27 cellular contexts compared by ENCODE assay signal in the genomic region with DNA sequence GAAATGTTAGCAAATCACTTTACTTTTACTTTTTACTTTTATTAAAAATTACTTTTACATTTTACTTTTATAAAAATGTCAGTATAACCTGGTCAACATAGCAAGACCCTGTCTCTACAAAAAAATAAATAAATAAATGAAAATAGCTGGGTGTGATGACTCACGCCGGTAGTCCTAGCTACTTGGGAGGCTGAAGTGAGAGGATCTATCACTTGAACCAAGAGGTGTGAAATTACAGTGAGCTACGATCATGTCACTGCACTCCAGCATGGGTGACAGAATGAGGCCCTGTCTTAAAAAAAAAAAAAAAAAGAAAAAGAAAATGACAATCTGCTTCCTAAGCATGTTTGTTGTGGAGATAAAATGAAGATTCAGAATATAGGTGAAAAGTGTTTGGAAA.
"Had no signal": no experiment of that assay in that cellular context is flagged by ENCODE, and none has a peak within 500 bp of the region (broad histone marks: within the 10 kb centered on the region; RNA-seq: fewer than 3 reads in every experiment).

No MANE protein-coding gene starts in this region.

- H3K9me3 ChIP-seq: ascending aorta, right atrium auricular region, thoracic aorta had no signal

- H3K79me2 ChIP-seq: parathyroid adenoma had no signal

- FAIRE-seq: urothelium cell line had no signal

- H3K9ac ChIP-seq: parathyroid adenoma had no signal

- H3K4me1 ChIP-seq: foreskin keratinocyte, parathyroid adenoma had no signal

- H3K9me3 Mint-ChIP-seq: activated CD4-positive, alpha-beta memory T cell treated with anti-CD3 and anti-CD28 coated beads, Interleukin-2, amount 10 ng/mL, durations not matched to agents 7 days and 5 days; activated CD4-positive, alpha-beta T cell treated with anti-CD3 and anti-CD28 coated beads, Interleukin-2, amount 10 ng/mL, durations not matched to agents 7 days and 5 days; activated naive CD4-positive, alpha-beta T cell treated with anti-CD3 and anti-CD28 coated beads, Interleukin-2, amount 10 ng/mL, durations not matched to agents 7 days and 5 days; activated T-cell treated with anti-CD3 and anti-CD28 coated beads, Interleukin-2, amount 50 U/mL, for 24 hours; brain; endodermal cell; stimulated activated naive CD8-positive, alpha-beta T cell treated with anti-CD3 and anti-CD28 coated beads, Interleukin-15, Interleukin-2, amounts not matched to agents 100 ng/mL and 50 ng/mL, for 24 hours had no signal

- H3K36me3 ChIP-seq: ascending aorta, cardiac muscle cell, right atrium auricular region, thoracic aorta had no signal

- H2AFZ ChIP-seq: parathyroid adenoma had no signal

- H3K27me3 ChIP-seq: ascending aorta, cardiac muscle cell, foreskin keratinocyte, right atrium auricular region had no signal

- H3K4me3 ChIP-seq: ascending aorta, cardiac muscle cell, right atrium auricular region, thoracic aorta had no signal

- H3K4me1 Mint-ChIP-seq: activated CD4-positive, alpha-beta memory T cell treated with anti-CD3 and anti-CD28 coated beads, Interleukin-2, amount 10 ng/mL, durations not matched to agents 7 days and 5 days; activated CD4-positive, alpha-beta T cell treated with anti-CD3 and anti-CD28 coated beads, Interleukin-2, amount 10 ng/mL, durations not matched to agents 7 days and 5 days; activated naive CD4-positive, alpha-beta T cell treated with anti-CD3 and anti-CD28 coated beads, Interleukin-2, amount 10 ng/mL, durations not matched to agents 7 days and 5 days; activated naive CD8-positive, alpha-beta T cell treated with anti-CD3 and anti-CD28 coated beads, Interleukin-2, amount 10 ng/mL, durations not matched to agents 7 days and 5 days; T-helper 17 cell had no signal

- H3K4me3 Mint-ChIP-seq: activated CD4-positive, alpha-beta memory T cell treated with anti-CD3 and anti-CD28 coated beads, Interleukin-2, amount 10 ng/mL, durations not matched to agents 7 days and 5 days; activated CD4-positive, alpha-beta T cell treated with anti-CD3 and anti-CD28 coated beads, Interleukin-2, amount 10 ng/mL, durations not matched to agents 7 days and 5 days; activated naive CD4-positive, alpha-beta T cell treated with anti-CD3 and anti-CD28 coated beads, Interleukin-2, amount 10 ng/mL, durations not matched to agents 7 days and 5 days; activated naive CD8-positive, alpha-beta T cell treated with anti-CD3 and anti-CD28 coated beads, Interleukin-2, amount 10 ng/mL, durations not matched to agents 7 days and 5 days; activated T-cell treated with anti-CD3 and anti-CD28 coated beads, Interleukin-2, amount 50 U/mL, for 24 hours; brain; endodermal cell; stimulated activated naive CD8-positive, alpha-beta T cell treated with anti-CD3 and anti-CD28 coated beads, Interleukin-15, Interleukin-2, amounts not matched to agents 100 ng/mL and 50 ng/mL, for 24 hours; T-helper 17 cell had no signal

- H3K36me3 Mint-ChIP-seq: activated naive CD4-positive, alpha-beta T cell treated with anti-CD3 and anti-CD28 coated beads, Interleukin-2, amount 10 ng/mL, durations not matched to agents 7 days and 5 days; brain had no signal

- DNase-seq: activated CD4-positive, alpha-beta memory T cell treated with anti-CD3 and anti-CD28 coated beads, Interleukin-2, amount 10 ng/mL, durations not matched to agents 7 days and 5 days; activated CD4-positive, alpha-beta T cell treated with anti-CD3 and anti-CD28 coated beads for 1 hour; activated CD4-positive, alpha-beta T cell treated with anti-CD3 and anti-CD28 coated beads, Interleukin-2, amount 10 ng/mL, durations not matched to agents 7 days and 5 days; activated CD8-positive, alpha-beta memory T cell treated with anti-CD3 and anti-CD28 coated beads, Interleukin-2, amount 50 U/mL, for 48 hours; activated gamma-delta T cell; activated naive CD4-positive, alpha-beta T cell treated with anti-CD3 and anti-CD28 coated beads, Interleukin-2, amount 10 ng/mL, durations not matched to agents 7 days and 5 days; activated naive CD8-positive, alpha-beta T cell treated with anti-CD3 and anti-CD28 coated beads, Interleukin-2, amount 10 ng/mL, durations not matched to agents 7 days and 5 days; activated T-cell treated with anti-CD3 and anti-CD28 coated beads, Interleukin-2, amount 50 U/mL, for 24 hours; endodermal cell; foreskin keratinocyte; islet precursor cell; left cardiac atrium; left ventricle myocardium superior; midbrain; stimulated activated CD4-positive, alpha-beta T cell treated with anti-CD3 and anti-CD28 coated beads, Interleukin-12 subunit alpha, Interleukin-12 subunit beta, amount 100 ng/mL, for 4 hours; stimulated activated CD4-positive, alpha-beta T cell treated with anti-CD3 and anti-CD28 coated beads, Interleukin-4, amount 100 ng/mL, for 1 hour; T-helper 17 cell; T1000; trophoblast cell had no signal

- ATAC-seq: foreskin keratinocyte, T-helper 17 cell had no signal

- H3K27me3 Mint-ChIP-seq: activated CD4-positive, alpha-beta memory T cell treated with anti-CD3 and anti-CD28 coated beads, Interleukin-2, amount 10 ng/mL, durations not matched to agents 7 days and 5 days; activated CD4-positive, alpha-beta T cell treated with anti-CD3 and anti-CD28 coated beads, Interleukin-2, amount 10 ng/mL, durations not matched to agents 7 days and 5 days; activated naive CD4-positive, alpha-beta T cell treated with anti-CD3 and anti-CD28 coated beads, Interleukin-2, amount 10 ng/mL, durations not matched to agents 7 days and 5 days; activated naive CD8-positive, alpha-beta T cell treated with anti-CD3 and anti-CD28 coated beads, Interleukin-2, amount 10 ng/mL, durations not matched to agents 7 days and 5 days; activated T-cell treated with anti-CD3 and anti-CD28 coated beads, Interleukin-2, amount 50 U/mL, for 24 hours; stimulated activated naive CD8-positive, alpha-beta T cell treated with anti-CD3 and anti-CD28 coated beads, Interleukin-15, Interleukin-2, amounts not matched to agents 100 ng/mL and 50 ng/mL, for 24 hours; T-helper 17 cell had no signal

- H3K27ac Mint-ChIP-seq: activated CD4-positive, alpha-beta memory T cell treated with anti-CD3 and anti-CD28 coated beads, Interleukin-2, amount 10 ng/mL, durations not matched to agents 7 days and 5 days; activated CD4-positive, alpha-beta T cell treated with anti-CD3 and anti-CD28 coated beads, Interleukin-2, amount 10 ng/mL, durations not matched to agents 7 days and 5 days; activated naive CD4-positive, alpha-beta T cell treated with anti-CD3 and anti-CD28 coated beads, Interleukin-2, amount 10 ng/mL, durations not matched to agents 7 days and 5 days; activated naive CD8-positive, alpha-beta T cell treated with anti-CD3 and anti-CD28 coated beads, Interleukin-2, amount 10 ng/mL, durations not matched to agents 7 days and 5 days; activated T-cell treated with anti-CD3 and anti-CD28 coated beads, Interleukin-2, amount 50 U/mL, for 24 hours; brain; endodermal cell; stimulated activated naive CD8-positive, alpha-beta T cell treated with anti-CD3 and anti-CD28 coated beads, Interleukin-15, Interleukin-2, amounts not matched to agents 100 ng/mL and 50 ng/mL, for 24 hours; T-helper 17 cell had no signal

- H3K27ac ChIP-seq: ascending aorta, cardiac muscle cell, foreskin keratinocyte, parathyroid adenoma, right atrium auricular region had no signal
